1 cellular context compared by ENCODE assay signal in genomic region chr9:136658849-136659535, GRCh38.
TF ChIP-seq lines count a peak whose summit lies in the region.

No MANE protein-coding gene starts in this region.

TF ChIP-seq in IMR-90, 13 proteins besides CTCF, POLR2A, EP300 and RAD21:
- TF ChIP-seq MXI1 (IDR thresholded peaks at IDR 0.05; ENCODE audit: borderline replicate concordance, low read depth, low read length) (no peak), MAZ (IDR thresholded peaks at IDR 0.05; ENCODE audit: borderline replicate concordance, low read depth, low read length) (no peak)
